ENCODE assay signal across 2 cellular contexts in genomic region chr1:42945171-42945570, GRCh38.
TF ChIP-seq lines count a peak whose summit lies in the region.

No MANE protein-coding gene starts in this region.

TF ChIP-seq in IMR-90, 13 proteins besides CTCF, POLR2A, EP300 and RAD21:
- TF ChIP-seq FOS (IDR thresholded peaks at IDR 0.05; ENCODE audit: low read depth, low read length) = no peak
- no peak for TF ChIP-seq ELK1 (IDR thresholded peaks at IDR 0.05; ENCODE audit: borderline replicate concordance, low read depth, low read length)
- no peak for TF ChIP-seq NFE2L2 (IDR thresholded peaks at IDR 0.05; ENCODE audit: low read depth, low read length)
- no peak for TF ChIP-seq CHD1 (IDR thresholded peaks at IDR 0.05; ENCODE audit: low read depth, low read length)
- TF ChIP-seq SMC3 (IDR thresholded peaks at IDR 0.05; ENCODE audit: low read depth, low read length) = no peak
- TF ChIP-seq BHLHE40 (IDR thresholded peaks at IDR 0.05; ENCODE audit: low read depth, low read length) = no peak
- no peak for TF ChIP-seq MAFK (IDR thresholded peaks at IDR 0.05; ENCODE audit: low read depth, low read length)
- no peak for TF ChIP-seq RCOR1 (IDR thresholded peaks at IDR 0.05; ENCODE audit: insufficient replicate concordance, low read length)
- TF ChIP-seq RFX5 (IDR thresholded peaks at IDR 0.05; ENCODE audit: low read depth, low read length) = no peak
- no peak for TF ChIP-seq USF2 (IDR thresholded peaks at IDR 0.05; ENCODE audit: low read depth, low read length)

TF ChIP-seq in GM12878, 131 proteins besides CTCF, POLR2A, EP300 and RAD21:
- TF ChIP-seq RB1 (IDR thresholded peaks at IDR 0.05; ENCODE audit: borderline replicate concordance) (no peak), CBX3 (IDR thresholded peaks at IDR 0.05; ENCODE audit: borderline replicate concordance, low read depth) (no peak), NFXL1 (IDR thresholded peaks at IDR 0.05; ENCODE audit: borderline replicate concordance) (no peak), SMARCA5 (IDR thresholded peaks at IDR 0.05) (no peak), PRDM15 (CRISPR knock-in tag; IDR thresholded peaks at IDR 0.05) (no peak), TARDBP (IDR thresholded peaks at IDR 0.05; ENCODE audit: borderline replicate concordance) (no peak), SREBF2 (IDR thresholded peaks at IDR 0.05; ENCODE audit: low read length) (no peak)
